8 cellular contexts compared by ENCODE assay signal in genomic region chr15:77819841-77820728, GRCh38.
DNase-seq lines count a peak whose midpoint lies in the region; ATAC-seq and TF ChIP-seq lines count a peak whose summit lies in the region.

No MANE protein-coding gene starts in this region.

- no peak for TF ChIP-seq EP300 in ovary (IDR thresholded peaks at IDR 0.05)

- H3K36me3 ChIP-seq in naive thymus-derived CD4-positive, alpha-beta T cell (ENCODE audit: control insufficient read depth in 2 of 3, insufficient read depth in 3 of 3, low read length in 3 of 3) = no peaks in the 10 kb centered on the region
- no peaks in the 10 kb centered on the region for H3K36me3 ChIP-seq in ovary

- H3K4me1 ChIP-seq in naive thymus-derived CD4-positive, alpha-beta T cell (ENCODE audit: control insufficient read depth in 2 of 2, insufficient read depth in 2 of 2, low read length in 2 of 2) = no peaks in the 10 kb centered on the region
- H3K4me1 ChIP-seq in ovary (ENCODE audit: insufficient read depth) = no peaks in the 10 kb centered on the region

- H3K27me3 ChIP-seq in naive thymus-derived CD4-positive, alpha-beta T cell (ENCODE audit: control insufficient read depth in 2 of 2, insufficient read depth in 2 of 2, low read length in 2 of 2) = no peaks in the 10 kb centered on the region
- no peaks in the 10 kb centered on the region for H3K27me3 ChIP-seq in ovary

- H3K27ac ChIP-seq in naive thymus-derived CD4-positive, alpha-beta T cell (ENCODE audit: low read depth, low read length) = no peak overlapping the region
- H3K27ac ChIP-seq in ovary = no peak overlapping the region

- H3K36me3 Mint-ChIP-seq in central memory CD8-positive, alpha-beta T cell (ENCODE audit: insufficient read depth) = no peaks in the 10 kb centered on the region
- H3K36me3 Mint-ChIP-seq in naive thymus-derived CD4-positive, alpha-beta T cell = no peaks in the 10 kb centered on the region

- no peak overlapping the region for H3K27ac Mint-ChIP-seq in central memory CD8-positive, alpha-beta T cell (ENCODE audit: low read depth)
- H3K27ac Mint-ChIP-seq in naive thymus-derived CD4-positive, alpha-beta T cell = no peak overlapping the region

- peak; percentile 47 for TF ChIP-seq CTCF in LNCaP clone FGC (IDR thresholded peaks at IDR 0.05; ENCODE audit: control insufficient read depth, extremely low read depth, insufficient read depth)
- no peak for TF ChIP-seq CTCF in ovary (IDR thresholded peaks at IDR 0.05)

- H3K4me1 Mint-ChIP-seq in central memory CD8-positive, alpha-beta T cell = peaks cover 8% of the 10 kb centered on the region
- peaks cover 0 to 15% (median 4%) of the 10 kb centered on the region in 7 donors for H3K4me1 Mint-ChIP-seq in naive thymus-derived CD4-positive, alpha-beta T cell

- TF ChIP-seq POLR2A in ovary (IDR thresholded peaks at IDR 0.05) = no peak

- H3K4me3 ChIP-seq in LNCaP clone FGC (ENCODE audit: low read depth, low read length) (no peak overlapping the region), ovary (no peak overlapping the region)
- no peak overlapping the region for H3K4me3 ChIP-seq in naive thymus-derived CD4-positive, alpha-beta T cell (ENCODE audit: low read length)

- POLR2A ChIA-PET in naive thymus-derived CD4-positive, alpha-beta T cell (lab: Charles Lee) = no interaction called here

- WGBS in ovary, 3 donors = 1 to 2% (median 1%) methylated on average over 83 to 91 of the region's 91 CpGs

- no peaks in the 10 kb centered on the region for H3K9me3 Mint-ChIP-seq in central memory CD8-positive, alpha-beta T cell
- H3K9me3 Mint-ChIP-seq in naive thymus-derived CD4-positive, alpha-beta T cell = no peaks in the 10 kb centered on the region

- peak; percentile 24 for DNase-seq in EH (ENCODE audit: low read depth)
- no peak for DNase-seq in LNCaP clone FGC (ENCODE audit: low read depth)
- no peak for DNase-seq in central memory CD8-positive, alpha-beta T cell (ENCODE audit: low spot score in 2 of 2)
- DNase-seq in naive thymus-derived CD4-positive, alpha-beta T cell = no peak
- DNase-seq in foreskin melanocyte = no peak
- no peak for DNase-seq in ovary
- no peak for DNase-seq in activated CD4-positive, alpha-beta T cell treated with anti-CD3 and anti-CD28 coated beads, Interleukin-2, amount 50 U/mL, for 1 hour
- DNase-seq in cortex of kidney (lab: John Stamatoyannopoulos, UW) = no peak

- ATAC-seq in central memory CD8-positive, alpha-beta T cell (replicated peaks; ENCODE audit: extremely low read depth, poor library complexity, severe bottlenecking) = no peak
- no peak for ATAC-seq in naive thymus-derived CD4-positive, alpha-beta T cell

- CTCF ChIA-PET in naive thymus-derived CD4-positive, alpha-beta T cell (lab: Charles Lee) = no interaction called here

- H3K27me3 Mint-ChIP-seq in central memory CD8-positive, alpha-beta T cell = peaks cover 82% of the 10 kb centered on the region
- peaks cover 46 to 56% (median 53%) of the 10 kb centered on the region in 5 donors for H3K27me3 Mint-ChIP-seq in naive thymus-derived CD4-positive, alpha-beta T cell

- intact Hi-C loops in naive thymus-derived CD4-positive, alpha-beta T cell (cut with micrococcal nuclease) = no loop called here
- intact Hi-C loops in ovary (cut with DNase I) = loop anchor here in 1 of 4 donors (5.0 kb wide), 1 partner anchor 188 kb away; the partner anchor contains the start of gene LINGO1

- no peaks in the 10 kb centered on the region for H3K9me3 ChIP-seq in naive thymus-derived CD4-positive, alpha-beta T cell (ENCODE audit: control insufficient read depth in 2 of 3, low read length in 3 of 3)
- no peaks in the 10 kb centered on the region for H3K9me3 ChIP-seq in ovary

- peak overlapping the region; percentile 54 for H3K4me3 Mint-ChIP-seq in central memory CD8-positive, alpha-beta T cell
- peak overlapping the region in 8 of 10 donors; percentile 10 to 49 (median 27) for H3K4me3 Mint-ChIP-seq in naive thymus-derived CD4-positive, alpha-beta T cell
